ENCODE assay signal across 8 cellular contexts in genomic region chr14:100307215-100308111, GRCh38. TPM values are rescaled to one million over a fixed set of nuclear protein-coding genes. Genes with fewer than 3 reads are reported as not detected.
A peak's percentile ranks its signal among the peaks of the same experiment; 100 is the strongest.
DNase-seq lines count a peak whose midpoint lies in the region; ATAC-seq and TF ChIP-seq lines count a peak whose summit lies in the region.

No MANE protein-coding gene starts in this region.

- H3K27ac ChIP-seq in HUES6 (ENCODE audit: low read depth, low read length) (peak overlapping the region; percentile 82; the same call in 1 of the 2 replicates), testis (peak overlapping the region; percentile 80 to 94)

- H3K36me3 ChIP-seq in HUES6 (ENCODE audit: control insufficient read depth, insufficient read depth, low read length) (no peaks in the 10 kb centered on the region; the same call in 1 of the 2 replicates), kidney epithelial cell (ENCODE audit: control insufficient read depth, insufficient read depth, low read length) (no peaks in the 10 kb centered on the region), testis (ENCODE audit: low read depth, missing control alignments) (no peaks in the 10 kb centered on the region)

- H3K4me3 ChIP-seq in HUES6 (ENCODE audit: low read depth, low read length) (peak overlapping the region; percentile 81), astrocyte of the cerebellum (ENCODE audit: low read depth, low read length) (peak overlapping the region; percentile 80), kidney epithelial cell (ENCODE audit: low read depth, low read length) (peak overlapping the region; percentile 73), testis (peak overlapping the region; percentile 84)

- 21 to 34% methylated on average over 13 to 33 of the region's 33 CpGs for WGBS in testis, 2 donors

- DNase-seq in astrocyte of the cerebellum (ENCODE audit: low read depth): no peak
- no peak for DNase-seq in kidney epithelial cell (ENCODE audit: low read depth)
- no peak for DNase-seq in testis
- no peak for DNase-seq in erythroblast (lab: John Stamatoyannopoulos, UW)
- no peak for DNase-seq in mesenteric fat pad (ENCODE audit: low spot score)

- H3K9me3 ChIP-seq in HUES6 (ENCODE audit: control insufficient read depth, insufficient read depth, low read depth, low read length): no peaks in the 10 kb centered on the region
- no peaks in the 10 kb centered on the region for H3K9me3 ChIP-seq in testis

- intact Hi-C loops in testis (cut with DNase I; ENCODE audit: low total_unique reads): loop anchor here (10.0 kb wide), 1 partner anchor 67 kb away; the partner anchor contains the start of gene WDR25

- TF ChIP-seq POLR2A in testis (IDR thresholded peaks at IDR 0.05): no peak
- no peak for TF ChIP-seq POLR2A in erythroblast (IDR thresholded peaks at IDR 0.05; ENCODE audit: low read length)
- no peak for TF ChIP-seq POLR2A in GM18505 (IDR thresholded peaks at IDR 0.05; ENCODE audit: borderline replicate concordance, extremely low read depth, insufficient read depth, insufficient read length)

- peak; percentile 17 for ATAC-seq in GM18511 (IDR thresholded peaks at IDR 0.05; ENCODE audit: unreplicated experiment)
- no peak for ATAC-seq in GM18505 (IDR thresholded peaks at IDR 0.05; ENCODE audit: unreplicated experiment)

- TF ChIP-seq CTCF in astrocyte of the cerebellum (IDR thresholded peaks at IDR 0.05; ENCODE audit: low read depth, low read length, missing control alignments): no peak
- no peak for TF ChIP-seq CTCF in kidney epithelial cell (IDR thresholded peaks at IDR 0.05; ENCODE audit: insufficient read depth, low read length, poor library complexity, severe bottlenecking)
- no peak for TF ChIP-seq CTCF in testis (IDR thresholded peaks at IDR 0.05)

- H3K27me3 ChIP-seq in HUES6 (ENCODE audit: control insufficient read depth, insufficient read depth, low read length) (no peaks in the 10 kb centered on the region), kidney epithelial cell (ENCODE audit: control insufficient read depth, insufficient read depth, low read length) (no peaks in the 10 kb centered on the region), testis (no peaks in the 10 kb centered on the region)

- H3K4me1 ChIP-seq in HUES6 (ENCODE audit: control insufficient read depth, insufficient read depth, low read length) (peaks cover 54% of the 10 kb centered on the region), testis (peaks cover 25% of the 10 kb centered on the region)

- in situ Hi-C loops in astrocyte of the cerebellum (cut with HindIII; ENCODE audit: low sequenced_read_pairs): no loop called here

- peak overlapping the region; percentile 94 for H3K9ac ChIP-seq in HUES6 (ENCODE audit: low read length)

RNA-seq across cellular contexts. Expression of gene SLC25A29, which starts 1.2 kb away (rescaled TPM):
- total RNA-seq in kidney epithelial cell (93.7 and 114 TPM in 2 replicates), testis (100 to 1,000 TPM; 185 to 322 TPM), mesenteric fat pad (20.0 TPM)
- polyA plus RNA-seq in testis (ENCODE audit: insufficient read depth, low read depth, low replicate concordance): 72.3 TPM

RNA-seq across cellular contexts. Expression of gene SLC25A47, which starts 15.7 kb away (rescaled TPM):
- total RNA-seq in kidney epithelial cell: not detected in 2 replicates
- under 1 TPM; 0.37 to 0.87 TPM for total RNA-seq in testis
- 0.78 TPM for polyA plus RNA-seq in testis (ENCODE audit: insufficient read depth, low read depth, low replicate concordance)
- total RNA-seq in mesenteric fat pad: not detected
